15 cellular contexts compared by ENCODE assay signal in genomic region chr10:112634096-112634830, GRCh38.
A peak's percentile ranks its signal among the peaks of the same experiment; 100 is the strongest.
DNase-seq lines count a peak whose midpoint lies in the region; ATAC-seq, FAIRE-seq and TF ChIP-seq lines count a peak whose summit lies in the region.
"Had no signal": no experiment of that assay in that cellular context is flagged by ENCODE, and none has a peak within 500 bp of the region (broad histone marks: within the 10 kb centered on the region; RNA-seq: fewer than 3 reads in every experiment).

No MANE protein-coding gene starts in this region.

- H3K27ac ChIP-seq in RWPE1 (no peak overlapping the region), H1 (ENCODE audit: low read depth, low read length) (no peak overlapping the region), vagina (no peak overlapping the region)

- H3K36me3 ChIP-seq in H1 (ENCODE audit: control insufficient read depth in 2 of 4, insufficient read depth in 4 of 4, low read length in 3 of 4) (no peaks in the 10 kb centered on the region), vagina (no peaks in the 10 kb centered on the region)

- no peak for TF ChIP-seq RAD21 in H1 (IDR thresholded peaks at IDR 0.05 in 1 of 2, conservative IDR thresholded peaks at IDR 0.05 in 1 of 2; ENCODE audit: low read depth in 2 of 2, low read length in 2 of 2)

- no peaks in the 10 kb centered on the region for H4K20me1 ChIP-seq in H1 (replicated peaks in 1 of 2; ENCODE audit: control insufficient read depth in 1 of 2, insufficient read depth in 2 of 2, low read length in 2 of 2)

- H3K4me3 Mint-ChIP-seq in activated CD4-positive, alpha-beta memory T cell treated with anti-CD3 and anti-CD28 coated beads for 36 hours, result no peak overlapping the region
- H3K4me3 Mint-ChIP-seq: activated CD4-positive, alpha-beta memory T cell treated with anti-CD3 and anti-CD28 coated beads, Interleukin-2, amount 10 ng/mL, durations not matched to agents 7 days and 5 days; activated T-cell treated with anti-CD3 and anti-CD28 coated beads, Interleukin-2, amount 50 U/mL, for 72 hours; nephron progenitor cell had no signal

- H3K14ac ChIP-seq in H1 (ENCODE audit: insufficient read length), result no peak overlapping the region

- H3K4me1 Mint-ChIP-seq in activated CD4-positive, alpha-beta memory T cell treated with anti-CD3 and anti-CD28 coated beads for 36 hours (ENCODE audit: low read depth), result no peaks in the 10 kb centered on the region
- H3K4me1 Mint-ChIP-seq: activated CD4-positive, alpha-beta memory T cell treated with anti-CD3 and anti-CD28 coated beads, Interleukin-2, amount 10 ng/mL, durations not matched to agents 7 days and 5 days had no signal

- no peak for ATAC-seq in HG02852 (IDR thresholded peaks at IDR 0.05; ENCODE audit: unreplicated experiment)
- ATAC-seq: activated T-cell treated with anti-CD3 and anti-CD28 coated beads, Interleukin-2, amount 50 U/mL, for 72 hours had no signal

- H3K79me1 ChIP-seq in H1 (ENCODE audit: low read depth, low read length), result no peaks in the 10 kb centered on the region

- H2BK15ac ChIP-seq in H1 (ENCODE audit: low read length), result no peak overlapping the region

- H3K23me2 ChIP-seq in H1 (ENCODE audit: low read depth, low read length), result no peaks in the 10 kb centered on the region

- no peak for TF ChIP-seq CTCF in RWPE1 (conservative IDR thresholded peaks at IDR 0.05; ENCODE audit: low read depth)
- no peak for TF ChIP-seq CTCF in H1 (IDR thresholded peaks at IDR 0.05; ENCODE audit: control extremely low read depth in 1 of 3, insufficient read depth in 1 of 3, low read depth in 1 of 3, low read length in 3 of 3)
- no peak for TF ChIP-seq CTCF in vagina (IDR thresholded peaks at IDR 0.05)

- H3K9me3 ChIP-seq in H1 (ENCODE audit: insufficient read depth in 2 of 2, low read depth in 1 of 2, low read length in 1 of 2) (no peaks in the 10 kb centered on the region), vagina (no peaks in the 10 kb centered on the region)

- H2BK20ac ChIP-seq in H1 (ENCODE audit: low read length), result no peak overlapping the region

- H2AFZ ChIP-seq in H1 (ENCODE audit: low read length), result no peak overlapping the region

- no peak for TF ChIP-seq EP300 in H1 (IDR thresholded peaks at IDR 0.05; ENCODE audit: borderline replicate concordance in 1 of 2, low read depth in 2 of 2, low read length in 2 of 2)

- H3K27me3 Mint-ChIP-seq in activated CD4-positive, alpha-beta memory T cell treated with anti-CD3 and anti-CD28 coated beads for 36 hours, result no peaks in the 10 kb centered on the region
- H3K27me3 Mint-ChIP-seq: activated CD4-positive, alpha-beta memory T cell treated with anti-CD3 and anti-CD28 coated beads, Interleukin-2, amount 10 ng/mL, durations not matched to agents 7 days and 5 days had no signal

- H3K4ac ChIP-seq in H1 (replicated peaks; ENCODE audit: insufficient read length, low read depth, low read length), result no peak overlapping the region

- no peak overlapping the region for H4K5ac ChIP-seq in H1 (ENCODE audit: insufficient read length, low read depth, low read length)

- peaks cover 1% of the 10 kb centered on the region for H3K36me3 Mint-ChIP-seq in activated CD4-positive, alpha-beta memory T cell treated with anti-CD3 and anti-CD28 coated beads for 36 hours

- CTCF ChIA-PET in RWPE1 (lab: Yijun Ruan, JAX) (interaction anchor here (0.6 to 0.7 kb wide), 3 partner anchors 29 to 532 kb away, joined by 3 read pairs; no protein-coding TSS in a partner anchor), H1 (lab: Charles Lee; ENCODE audit: partially characterized antibody) (interaction anchor here (0.6 kb wide), 1 partner anchor 509 kb away, joined by 3 read pairs; no protein-coding TSS in a partner anchor)
- CTCF ChIA-PET in activated CD4-positive, alpha-beta memory T cell treated with anti-CD3 and anti-CD28 coated beads for 36 hours (lab: Charles Lee), result interaction anchor here (1.0 kb wide), 1 partner anchor 10 kb away, joined by 3 read pairs; no protein-coding TSS in a partner anchor

- no peak overlapping the region for H2BK5ac ChIP-seq in H1 (ENCODE audit: low read depth, low read length)

- no peak overlapping the region for H4K91ac ChIP-seq in H1 (replicated peaks; ENCODE audit: insufficient read length, low read length)

- H3K9me3 Mint-ChIP-seq in activated CD4-positive, alpha-beta memory T cell treated with anti-CD3 and anti-CD28 coated beads for 36 hours, result no peaks in the 10 kb centered on the region
- H3K9me3 Mint-ChIP-seq: activated CD4-positive, alpha-beta memory T cell treated with anti-CD3 and anti-CD28 coated beads, Interleukin-2, amount 10 ng/mL, durations not matched to agents 7 days and 5 days; nephron progenitor cell had no signal

- H3K4me1 ChIP-seq in H1 (replicated peaks in 1 of 4; ENCODE audit: control insufficient read depth in 3 of 4, insufficient read depth in 4 of 4, low read length in 3 of 4) (peaks cover 0 to 4% (median 0%) of the 10 kb centered on the region in 4 experiments; a peak in 1 of 7 replicates), vagina (peaks cover 16% of the 10 kb centered on the region)

- H3K27ac Mint-ChIP-seq in activated CD4-positive, alpha-beta memory T cell treated with anti-CD3 and anti-CD28 coated beads for 36 hours, result no peak overlapping the region
- H3K27ac Mint-ChIP-seq: activated CD4-positive, alpha-beta memory T cell treated with anti-CD3 and anti-CD28 coated beads, Interleukin-2, amount 10 ng/mL, durations not matched to agents 7 days and 5 days; nephron progenitor cell had no signal

- no peak overlapping the region for H2BK12ac ChIP-seq in H1 (ENCODE audit: low read depth, low read length)

- intact Hi-C loops in vagina (cut with DNase I), result loop anchor here (5.0 kb wide), 1 partner anchor 438 kb away; no protein-coding TSS in a partner anchor
- intact Hi-C loops in activated CD4-positive, alpha-beta memory T cell treated with anti-CD3 and anti-CD28 coated beads for 36 hours (cut with micrococcal nuclease), result no loop called here

- H3K4me3 ChIP-seq in H1 (ENCODE audit: extremely low read depth in 1 of 4, insufficient read depth in 2 of 4, low read depth in 3 of 4, low read length in 4 of 4) (no peak overlapping the region), vagina (no peak overlapping the region)

- 0 out of 2 replicates have a peak overlapping the region, but pooled peaks have one; percentile 11 for H3K18ac ChIP-seq in H1 (ENCODE audit: extremely low read depth, low read length)

- POLR2A ChIA-PET in RWPE1 (lab: Yijun Ruan, JAX; ENCODE audit: low non-redundant PET) (no interaction called here), H1 (lab: Charles Lee; ENCODE audit: partially characterized antibody) (interaction anchor here (0.6 kb wide), 1 partner anchor 526 kb away, joined by 3 read pairs; no protein-coding TSS in a partner anchor)
- POLR2A ChIA-PET in activated CD4-positive, alpha-beta memory T cell treated with anti-CD3 and anti-CD28 coated beads for 36 hours (lab: Charles Lee), result no interaction called here

- FAIRE-seq in H1 (lab: Jason Lieb, UNC), result no peak
- FAIRE-seq: endometrium had no signal

- DNase-seq in EL, result peak; percentile 56
- DNase-seq in RWPE1 (ENCODE audit: low spot score), result peak; percentile 18
- DNase-seq in H1 (ENCODE audit: low read depth in 1 of 2, low spot score in 2 of 2), result no peak
- peak; percentile 4 for DNase-seq in myocyte (ENCODE audit: low read depth)
- no peak for DNase-seq in vagina (ENCODE audit: extremely low spot score in 2 of 2)
- no peak for DNase-seq in HCEC 1CT
- DNase-seq in activated CD4-positive, alpha-beta memory T cell treated with anti-CD3 and anti-CD28 coated beads for 36 hours, result no peak
- DNase-seq: activated CD4-positive, alpha-beta memory T cell treated with anti-CD3 and anti-CD28 coated beads, Interleukin-2, amount 10 ng/mL, durations not matched to agents 7 days and 5 days; activated T-cell treated with anti-CD3 and anti-CD28 coated beads, Interleukin-2, amount 50 U/mL, for 72 hours; AML-193; NCI-H2081 treated with DMSO at 0.1 percent for 48 hours; NCI-H526 treated with DMSO at 0.1 percent for 48 hours; nephron progenitor cell had no signal

- H3K27me3 ChIP-seq in H1 (replicated peaks in 1 of 4; ENCODE audit: control insufficient read depth in 3 of 4, extremely low read depth in 1 of 4, insufficient read depth in 3 of 4, low read length in 3 of 4) (no peaks in the 10 kb centered on the region), vagina (no peaks in the 10 kb centered on the region)

- H3K56ac ChIP-seq in H1 (replicated peaks; ENCODE audit: insufficient read length, low read depth, low read length), result no peak overlapping the region

- no peak for TF ChIP-seq POLR2A in H1 (IDR thresholded peaks at IDR 0.05; ENCODE audit: control extremely low read depth in 1 of 2, low read depth in 2 of 2, low read length in 2 of 2)
- no peak for TF ChIP-seq POLR2A in vagina (IDR thresholded peaks at IDR 0.05)

- H2BK120ac ChIP-seq in H1 (replicated peaks; ENCODE audit: low read depth, low read length), result no peak overlapping the region

- H2AK5ac ChIP-seq in H1 (ENCODE audit: low read depth, low read length), result peak overlapping the region; percentile 70; the same call in 1 of the 2 replicates

- WGBS in H1 (ENCODE audit: extremely low coverage in 1 of 2, insufficient coverage in 1 of 2, insufficient read length in 1 of 2, insufficient replicate concordance in 2 of 2, low coverage in 1 of 2, low lambda C conversion rate in 2 of 2, missing lambda C conversion rate in 1 of 2), 2 experiments, result 88% methylated on average over 5 of the region's 5 CpGs; no CpG with 5 or more reads in 1 of the 2 experiments

- H4K8ac ChIP-seq in H1 (ENCODE audit: extremely low read depth, insufficient read depth, low read length), result no peak overlapping the region

- H3K23ac ChIP-seq in H1 (ENCODE audit: insufficient read length), result no peak overlapping the region

- H3K4me2 ChIP-seq in H1 (ENCODE audit: insufficient read depth in 1 of 2, low read depth in 2 of 2, low read length in 2 of 2), result no peak overlapping the region

- H3K9ac ChIP-seq in H1 (replicated peaks in 1 of 4; ENCODE audit: extremely low read depth in 1 of 4, low read depth in 3 of 4, low read length in 3 of 4), result no peak overlapping the region

- no peaks in the 10 kb centered on the region for H3K79me2 ChIP-seq in H1 (ENCODE audit: control insufficient read depth in 1 of 2, insufficient read depth in 2 of 2, low read length in 2 of 2)

TF ChIP-seq in H1, 55 proteins besides CTCF, POLR2A, EP300 and RAD21:
- TF ChIP-seq BCL11A (IDR thresholded peaks at IDR 0.05; ENCODE audit: low read depth in 2 of 2, low read length in 2 of 2), result no peak
- TF ChIP-seq NRF1 (IDR thresholded peaks at IDR 0.05; ENCODE audit: low read depth, low read length), result no peak
- TF ChIP-seq SUZ12 (IDR thresholded peaks at IDR 0.05; ENCODE audit: low read length), result no peak
- no peak for TF ChIP-seq CBX5 (IDR thresholded peaks at IDR 0.05; ENCODE audit: low read depth, low read length)

Comparison
In these comparisons a context has a peak if more than half of its experiments do, and no peak if none do; other contexts are left out.
1. DNase-seq: peak in EL (single experiment), RWPE1 (single experiment) and myocyte (single experiment); none in H1 (0 of 2), vagina (0 of 2), HCEC 1CT (single experiment) and activated CD4-positive, alpha-beta memory T cell treated with anti-CD3 and anti-CD28 coated beads for 36 hours (single experiment).